ENCODE assay signal across 8 cellular contexts in genomic region chr15:77421370-77421700, GRCh38. TPM values are rescaled to one million over a fixed set of nuclear protein-coding genes. Genes with fewer than 3 reads are reported as not detected.
DNase-seq lines count a peak whose midpoint lies in the region; ATAC-seq, FAIRE-seq and TF ChIP-seq lines count a peak whose summit lies in the region.

No MANE protein-coding gene starts in this region.

- H3K36me3 ChIP-seq in HEK293 (ENCODE audit: control insufficient read depth in 2 of 2, insufficient read depth in 1 of 2, low read length in 2 of 2) (no peaks in the 10 kb centered on the region), astrocyte (ENCODE audit: insufficient read depth, low read length) (no peaks in the 10 kb centered on the region), left lung (no peaks in the 10 kb centered on the region), transverse colon (no peaks in the 10 kb centered on the region)

- H3K36me3 Mint-ChIP-seq in astrocyte (ENCODE audit: low read depth, unreplicated experiment) = no peaks in the 10 kb centered on the region

- peaks cover 25% of the 10 kb centered on the region for H3K4me1 ChIP-seq in HEK293 (ENCODE audit: control insufficient read depth, insufficient read depth, low read length)
- peaks cover 19% of the 10 kb centered on the region for H3K4me1 ChIP-seq in astrocyte (ENCODE audit: insufficient read depth, low read length)
- H3K4me1 ChIP-seq in left lung = peaks cover 17 to 63% of the 10 kb centered on the region in 2 donors
- H3K4me1 ChIP-seq in transverse colon = peaks cover 0 to 56% (median 39%) of the 10 kb centered on the region in 4 donors

- H3K9ac ChIP-seq in astrocyte (ENCODE audit: low read length) = peak overlapping the region; percentile 97

- H4K20me1 ChIP-seq in astrocyte (ENCODE audit: insufficient read depth, low read length) = peaks cover 41% of the 10 kb centered on the region

- in situ Hi-C loops in transverse colon (cut with MboI; ENCODE audit: low pct_ligation_motif_present in 1 of 4, low pct_unique_long_range_greater_than_20kb in 1 of 4, low sequenced_read_pairs in 3 of 4) = no loop called here

- no peak overlapping the region for H2AFZ ChIP-seq in astrocyte (ENCODE audit: low read depth, low read length)

- no peak for TF ChIP-seq EP300 in transverse colon (IDR thresholded peaks at IDR 0.05; ENCODE audit: low read depth)

- no peaks in the 10 kb centered on the region for H3K9me3 Mint-ChIP-seq in astrocyte (ENCODE audit: unreplicated experiment)

- FAIRE-seq in astrocyte (lab: Jason Lieb, UNC) = no peak

- peak overlapping the region; percentile 94 for H3K27ac Mint-ChIP-seq in astrocyte (ENCODE audit: unreplicated experiment)

- H3K4me1 Mint-ChIP-seq in astrocyte (ENCODE audit: low read depth, unreplicated experiment) = peaks cover 23% of the 10 kb centered on the region

- TF ChIP-seq POLR2A in transverse colon (IDR thresholded peaks at IDR 0.05) (no peak), GM18505 (IDR thresholded peaks at IDR 0.05; ENCODE audit: borderline replicate concordance, extremely low read depth, insufficient read depth, insufficient read length) (no peak)

- no peak for DNase-seq in AG04450 (ENCODE audit: low read depth, low spot score)
- no peak for DNase-seq in astrocyte (ENCODE audit: low read depth)
- no peak for DNase-seq in left lung
- DNase-seq in transverse colon = peak; percentile 24
- DNase-seq in HuH-7.5 (ENCODE audit: low spot score) = no peak

- H3K9me3 ChIP-seq in AG04450 (ENCODE audit: control insufficient read depth, insufficient read depth, low read length) (no peaks in the 10 kb centered on the region; the same call in 1 of the 2 replicates), HEK293 (ENCODE audit: control insufficient read depth, insufficient read depth, low read depth, low read length) (no peaks in the 10 kb centered on the region), astrocyte (ENCODE audit: insufficient read depth, low read depth, low read length) (no peaks in the 10 kb centered on the region), left lung (no peaks in the 10 kb centered on the region), transverse colon (no peaks in the 10 kb centered on the region)

- intact Hi-C loops in left lung (cut with DNase I) = no loop called here
- intact Hi-C loops in transverse colon (cut with DNase I; ENCODE audit: low total_unique reads) = no loop called here

- H3K4me3 ChIP-seq in AG04450 (ENCODE audit: low read depth, low read length) = peak overlapping the region; percentile 82
- peak overlapping the region; percentile 71 for H3K4me3 ChIP-seq in HEK293 (ENCODE audit: low read depth, low read length)
- peak overlapping the region; percentile 99 for H3K4me3 ChIP-seq in astrocyte (ENCODE audit: insufficient read depth, low read depth, low read length)
- H3K4me3 ChIP-seq in left lung = peak overlapping the region; percentile 52 to 88
- H3K4me3 ChIP-seq in transverse colon = peak overlapping the region; percentile 56 to 99 (median 94)

- peak overlapping the region; percentile 94 for H3K4me3 Mint-ChIP-seq in astrocyte (ENCODE audit: unreplicated experiment)

- 2% methylated on average over 3 of the region's 3 CpGs; no CpG with 5 or more reads in 1 of the 2 donors for WGBS in transverse colon (ENCODE audit: low coverage in 1 of 2), 2 donors

- CTCF ChIA-PET in AG04450 (lab: Charles Lee) = interaction anchor here (0.5 to 2.6 kb wide), 7 partner anchors 20 to 447 kb away, joined by 3 to 14 read pairs (median 4); partner anchors contain the start of gene LINGO1
- CTCF ChIA-PET in HEK293 (lab: Yijun Ruan, JAX) = interaction anchor here (0.5 to 2.3 kb wide), 4 partner anchors 20 to 303 kb away, joined by 3 to 16 read pairs (median 8); no protein-coding TSS in a partner anchor

- ATAC-seq in left lung = no peak
- ATAC-seq in HG03342 (IDR thresholded peaks at IDR 0.05; ENCODE audit: unreplicated experiment) = no peak
- no peak for ATAC-seq in GM18505 (IDR thresholded peaks at IDR 0.05; ENCODE audit: unreplicated experiment)

- TF ChIP-seq CTCF in AG04450 (IDR thresholded peaks at IDR 0.05; ENCODE audit: low read depth, low read length) (no peak), HEK293 (tag by site-specific recombination; IDR thresholded peaks at IDR 0.05) (no peak), astrocyte (IDR thresholded peaks at IDR 0.05; ENCODE audit: insufficient read depth, low read depth, low read length) (no peak), left lung (IDR thresholded peaks at IDR 0.05) (no peak), transverse colon (IDR thresholded peaks at IDR 0.05) (no peak)

- H3K27me3 ChIP-seq in AG04450 (ENCODE audit: control insufficient read depth, insufficient read depth, low read length) (no peaks in the 10 kb centered on the region), astrocyte (ENCODE audit: insufficient read depth, low read length) (no peaks in the 10 kb centered on the region), left lung (no peaks in the 10 kb centered on the region), transverse colon (no peaks in the 10 kb centered on the region)

- H3K4me2 ChIP-seq in astrocyte (ENCODE audit: low read length) = peak overlapping the region; percentile 96

- no peaks in the 10 kb centered on the region for H3K27me3 Mint-ChIP-seq in astrocyte (ENCODE audit: low read depth, unreplicated experiment)

- peaks cover 87% of the 10 kb centered on the region for H3K79me2 ChIP-seq in astrocyte (ENCODE audit: insufficient read depth, low read length)

- H3K27ac ChIP-seq in AG04450 (ENCODE audit: low read depth, low read length) (no peak overlapping the region), HEK293 (ENCODE audit: extremely low read depth, low read depth, low read length) (peak overlapping the region; percentile 86; the same call in 1 of the 2 replicates), astrocyte (ENCODE audit: low read depth, low read length) (no peak overlapping the region), left lung (peak overlapping the region; percentile 91 to 96), transverse colon (peak overlapping the region; percentile 96 to 98 (median 97))

- POLR2A ChIA-PET in AG04450 (lab: Yijun Ruan, JAX) = interaction anchor here (0.6 to 1.0 kb wide), 3 partner anchors 35 to 78 kb away, joined by 3 read pairs; no protein-coding TSS in a partner anchor
- POLR2A ChIA-PET in HEK293 (lab: Yijun Ruan, JAX) = interaction anchor here (0.7 to 1.9 kb wide), 5 partner anchors 10 to 386 kb away, joined by 3 to 6 read pairs (median 3); no protein-coding TSS in a partner anchor

TF ChIP-seq in HEK293, 187 proteins besides CTCF, POLR2A, EP300 and RAD21 (continues in another document):
- no peak for TF ChIP-seq ZNF692 (tag by site-specific recombination; IDR thresholded peaks at IDR 0.05)
- TF ChIP-seq ZNF426 (tag by site-specific recombination; IDR thresholded peaks at IDR 0.05) = no peak
- no peak for TF ChIP-seq ZNF501 (tag by site-specific recombination; IDR thresholded peaks at IDR 0.05)
- TF ChIP-seq PATZ1 (tag by site-specific recombination; IDR thresholded peaks at IDR 0.05) = no peak
- no peak for TF ChIP-seq ZBTB44 (tag by site-specific recombination; IDR thresholded peaks at IDR 0.05)
- TF ChIP-seq ZFP41 (tag by site-specific recombination; IDR thresholded peaks at IDR 0.05; ENCODE audit: borderline replicate concordance) = no peak

RNA-seq across cellular contexts. Expression of gene HMG20A, which starts 0.6 kb away (rescaled TPM):
- 46.1 and 62.5 TPM in 2 replicates for polyA plus RNA-seq in AG04450 (2011; rRNA removed)
- 48.1 and 60.1 TPM in 2 replicates for polyA minus RNA-seq in AG04450 (2011; rRNA and poly(A)+ RNA removed)
- total RNA-seq in astrocyte (46.8 and 47.4 TPM in 2 replicates), left lung (10 to 100 TPM; 34.9 to 40.3 TPM), transverse colon (10 to 100 TPM; 27.5 to 51.1 (median 37.0) TPM)

RNA-seq across cellular contexts. Expression of gene PEAK1, which starts 1.4 kb away (rescaled TPM):
- polyA plus RNA-seq in AG04450 (2011; rRNA removed) = 45.2 and 52.1 TPM in 2 replicates
- polyA minus RNA-seq in AG04450 (2011; rRNA and poly(A)+ RNA removed) = 102 and 114 TPM in 2 replicates
- total RNA-seq in astrocyte = 58.5 and 62.3 TPM in 2 replicates
- total RNA-seq in left lung = 10 to 100 TPM; 84.2 to 86.9 TPM
- total RNA-seq in transverse colon = 10 to 100 TPM; 51.1 to 82.2 (median 58.1) TPM

Comparison
In these comparisons a context has a peak if more than half of its experiments do, and no peak if none do; other contexts are left out.
1. H3K27ac ChIP-seq: peak in HEK293 (single experiment), left lung (2 of 2) and transverse colon (4 of 4); none in AG04450 (single experiment) and astrocyte (single experiment).
2. Peak in every context shown above with its lines, with median percentiles within 50 percentile points of each other: H3K4me3 ChIP-seq.